ENCODE assay signal across 1 cellular context in the genomic region with DNA sequence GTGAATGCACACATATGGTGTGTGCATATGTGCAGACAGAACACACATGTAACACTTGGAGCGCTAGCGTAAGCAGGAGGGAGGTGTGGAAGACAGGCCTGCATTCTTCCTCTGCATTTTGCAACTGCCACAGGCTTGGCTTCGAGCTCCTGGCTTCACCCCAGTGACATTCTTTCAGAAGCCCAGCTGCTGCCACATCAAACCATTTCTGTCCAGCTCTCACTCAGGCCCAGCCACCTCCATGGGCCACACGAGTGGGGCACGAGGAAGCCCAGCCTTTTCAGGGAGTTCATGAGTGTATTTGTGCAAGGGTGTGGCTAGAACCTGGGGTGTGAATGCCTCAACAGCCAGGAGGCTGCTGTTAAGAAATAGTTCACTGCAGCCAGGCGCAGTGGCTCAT.
TF ChIP-seq lines count a peak whose summit lies in the region.

No MANE protein-coding gene starts in this region.

TF ChIP-seq in HCT116, 20 proteins besides CTCF, POLR2A, EP300 and RAD21:
- no peak for TF ChIP-seq YY1 (IDR thresholded peaks at IDR 0.05; ENCODE audit: extremely low read depth, insufficient replicate concordance, low read depth, low read length)
- no peak for TF ChIP-seq REST (IDR thresholded peaks at IDR 0.05; ENCODE audit: low read depth)
- TF ChIP-seq MAX (IDR thresholded peaks at IDR 0.05) = no peak
- no peak for TF ChIP-seq SRF (IDR thresholded peaks at IDR 0.05; ENCODE audit: low read depth)
- no peak for TF ChIP-seq EZH2phosphoT487 (IDR thresholded peaks at IDR 0.05; ENCODE audit: borderline replicate concordance)
- TF ChIP-seq, protein P1, sequence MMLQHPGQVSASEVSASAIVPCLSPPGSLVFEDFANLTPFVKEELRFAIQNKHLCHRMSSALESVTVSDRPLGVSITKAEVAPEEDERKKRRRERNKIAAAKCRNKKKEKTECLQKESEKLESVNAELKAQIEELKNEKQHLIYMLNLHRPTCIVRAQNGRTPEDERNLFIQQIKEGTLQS (IDR thresholded peaks at IDR 0.05) = no peak
- no peak for TF ChIP-seq EZH2 (IDR thresholded peaks at IDR 0.05)
- TF ChIP-seq ELF1 (IDR thresholded peaks at IDR 0.05; ENCODE audit: borderline replicate concordance, low read depth) = no peak
